ENCODE assay signal across 8 cellular contexts in genomic region chr16:83898463-83899271, GRCh38. TPM values are rescaled to one million over a fixed set of nuclear protein-coding genes. Genes with fewer than 3 reads are reported as not detected.
A peak's percentile ranks its signal among the peaks of the same experiment; 100 is the strongest.
DNase-seq lines count a peak whose midpoint lies in the region; ATAC-seq and TF ChIP-seq lines count a peak whose summit lies in the region.

MLYCD (plus strand) TSS chr16:83899115; CDS start chr16:83899145, 30 bp downstream.

- CTCF ChIA-PET in activated CD8-positive, alpha-beta T cell treated with anti-CD3 and anti-CD28 coated beads for 36 hours (lab: Charles Lee), result interaction anchor here (1.2 to 3.0 kb wide), 2 partner anchors 10 to 72 kb away, joined by 3 to 9 read pairs; no protein-coding TSS in a partner anchor

- no peaks in the 10 kb centered on the region for H3K36me3 ChIP-seq in ectodermal cell (ENCODE audit: control insufficient read depth, insufficient read depth, low read length)

- peak; percentile 57 for ATAC-seq in GM18873 (IDR thresholded peaks at IDR 0.05; ENCODE audit: low FRiP score, unreplicated experiment)
- peak; percentile 91 for ATAC-seq in HG03103 (IDR thresholded peaks at IDR 0.05; ENCODE audit: low read depth, unreplicated experiment)
- ATAC-seq in activated CD8-positive, alpha-beta T cell treated with anti-CD3 and anti-CD28 coated beads for 36 hours, result peak; percentile 92

- H3K9me3 Mint-ChIP-seq in activated CD8-positive, alpha-beta T cell treated with anti-CD3 and anti-CD28 coated beads for 36 hours, result no peaks in the 10 kb centered on the region

- DNase-seq in AML-193 (lab: John Stamatoyannopoulos, UW) (peak; percentile 50 to 58), NCI-H69 (lab: John Stamatoyannopoulos, UW) (peak; percentile 85), lung microvascular endothelial cell (ENCODE audit: low read depth in 2 of 2) (peak; percentile 76 to 88)
- peak; percentile 63 for DNase-seq in activated CD8-positive, alpha-beta T cell treated with anti-CD3 and anti-CD28 coated beads for 36 hours
- peak; percentile 43 to 54 (median 45) for DNase-seq in stimulated activated CD4-positive, alpha-beta T cell treated with anti-CD3 and anti-CD28 coated beads, TNF-alpha, amount 100 ng/mL, for 4 hours (ENCODE audit: low read depth in 3 of 3)

- no peak within 1 kb of the TSS for H3K27ac ChIP-seq in ectodermal cell (ENCODE audit: insufficient read depth, low read depth, low read length, poor library complexity, severe bottlenecking)

- no peaks in the 10 kb centered on the region for H3K9me3 ChIP-seq in ectodermal cell (ENCODE audit: control insufficient read depth, low read length)

- H3K27me3 ChIP-seq in ectodermal cell (ENCODE audit: control insufficient read depth, insufficient read depth, low read length, poor library complexity, severe bottlenecking), result peaks cover 15% of the 10 kb centered on the region

- intact Hi-C loops in activated CD8-positive, alpha-beta T cell treated with anti-CD3 and anti-CD28 coated beads for 36 hours (cut with micrococcal nuclease), result no loop called here

- peaks cover 8% of the 10 kb centered on the region for H3K27me3 Mint-ChIP-seq in activated CD8-positive, alpha-beta T cell treated with anti-CD3 and anti-CD28 coated beads for 36 hours

- no peak for TF ChIP-seq CTCF in activated CD8-positive, alpha-beta T cell treated with anti-CD3 and anti-CD28 coated beads for 36 hours (IDR thresholded peaks at IDR 0.05)

- peaks cover 26% of the 10 kb centered on the region for H3K4me1 Mint-ChIP-seq in activated CD8-positive, alpha-beta T cell treated with anti-CD3 and anti-CD28 coated beads for 36 hours (ENCODE audit: low read depth)

- peak within 1 kb of the TSS; percentile 90 for H3K4me3 Mint-ChIP-seq in activated CD8-positive, alpha-beta T cell treated with anti-CD3 and anti-CD28 coated beads for 36 hours

- H3K27ac Mint-ChIP-seq in activated CD8-positive, alpha-beta T cell treated with anti-CD3 and anti-CD28 coated beads for 36 hours, result peak within 1 kb of the TSS; percentile 73

- WGBS in ectodermal cell, 2 experiments, result 7 to 8% methylated on average over 69 of the region's 69 CpGs

- H3K4me3 ChIP-seq in ectodermal cell (ENCODE audit: insufficient read depth, low read depth, low read length), result peak within 1 kb of the TSS; percentile 67

- peaks cover 1% of the 10 kb centered on the region for H3K36me3 Mint-ChIP-seq in activated CD8-positive, alpha-beta T cell treated with anti-CD3 and anti-CD28 coated beads for 36 hours (ENCODE audit: low read depth)

- POLR2A ChIA-PET in activated CD8-positive, alpha-beta T cell treated with anti-CD3 and anti-CD28 coated beads for 36 hours (lab: Charles Lee), result no interaction called here

- H3K4me1 ChIP-seq in ectodermal cell (ENCODE audit: control insufficient read depth, insufficient read depth, low read length), result no peaks in the 10 kb centered on the region

RNA-seq across cellular contexts. Expression of gene MLYCD, which starts in this region (rescaled TPM):
- 1 to 10 TPM; 3.5 to 3.7 TPM for total RNA-seq in activated CD8-positive, alpha-beta T cell treated with anti-CD3 and anti-CD28 coated beads for 36 hours
- 2.8 TPM for polyA plus RNA-seq in ectodermal cell (2013, experiment 1 of 4)
- polyA plus RNA-seq in ectodermal cell (2013, experiment 2 of 4), result 3.5 TPM
- 2.1 TPM for polyA plus RNA-seq in ectodermal cell (2013, experiment 3 of 4)
- polyA plus RNA-seq in ectodermal cell (2013, experiment 4 of 4), result 2.4 TPM
- 1.7 and 3.6 TPM in 2 replicates for total RNA-seq in lung microvascular endothelial cell
